In genomic region chr7:139521439-139521838, GRCh38 we compare ENCODE assay signal across 1 cellular context.
TF ChIP-seq lines count a peak whose summit lies in the region.

No MANE protein-coding gene starts in this region.

TF ChIP-seq in H1, 55 proteins besides CTCF, POLR2A, EP300 and RAD21:
- TF ChIP-seq SIN3A (conservative IDR thresholded peaks at IDR 0.05 in 1 of 2, IDR thresholded peaks at IDR 0.05 in 1 of 2; ENCODE audit: low read depth in 1 of 2, low read length in 2 of 2) (no peak), E2F6 (IDR thresholded peaks at IDR 0.05) (no peak), GTF2F1 (IDR thresholded peaks at IDR 0.05; ENCODE audit: borderline replicate concordance, low read depth, low read length) (no peak), SIX5 (IDR thresholded peaks at IDR 0.05; ENCODE audit: low read depth, low read length) (no peak), RFX5 (IDR thresholded peaks at IDR 0.05; ENCODE audit: borderline replicate concordance, low read depth, low read length) (no peak), TAF1 (IDR thresholded peaks at IDR 0.05; ENCODE audit: low read depth, low read length) (no peak), MAX (IDR thresholded peaks at IDR 0.05) (no peak), BCL11A (IDR thresholded peaks at IDR 0.05; ENCODE audit: low read depth in 2 of 2, low read length in 2 of 2) (no peak), CEBPB (IDR thresholded peaks at IDR 0.05; ENCODE audit: low read depth, low read length) (no peak), GABPA (IDR thresholded peaks at IDR 0.05; ENCODE audit: borderline replicate concordance, insufficient read depth, low read length) (no peak), POU5F1 (IDR thresholded peaks at IDR 0.05; ENCODE audit: low read depth, low read length) (no peak), SAP30 (IDR thresholded peaks at IDR 0.05; ENCODE audit: insufficient read depth, insufficient replicate concordance, low read length) (no peak), HDAC2 (IDR thresholded peaks at IDR 0.05; ENCODE audit: borderline replicate concordance in 1 of 2, low read depth in 2 of 2, low read length in 2 of 2) (no peak), KDM4A (IDR thresholded peaks at IDR 0.05; ENCODE audit: low read depth, low read length, severe bottlenecking) (no peak), KDM5A (IDR thresholded peaks at IDR 0.05; ENCODE audit: low read length) (no peak), RXRA (IDR thresholded peaks at IDR 0.05; ENCODE audit: insufficient read depth, low read depth, low read length) (no peak), JUN (IDR thresholded peaks at IDR 0.05; ENCODE audit: low read depth, low read length) (no peak)
- TF ChIP-seq, protein P1, sequence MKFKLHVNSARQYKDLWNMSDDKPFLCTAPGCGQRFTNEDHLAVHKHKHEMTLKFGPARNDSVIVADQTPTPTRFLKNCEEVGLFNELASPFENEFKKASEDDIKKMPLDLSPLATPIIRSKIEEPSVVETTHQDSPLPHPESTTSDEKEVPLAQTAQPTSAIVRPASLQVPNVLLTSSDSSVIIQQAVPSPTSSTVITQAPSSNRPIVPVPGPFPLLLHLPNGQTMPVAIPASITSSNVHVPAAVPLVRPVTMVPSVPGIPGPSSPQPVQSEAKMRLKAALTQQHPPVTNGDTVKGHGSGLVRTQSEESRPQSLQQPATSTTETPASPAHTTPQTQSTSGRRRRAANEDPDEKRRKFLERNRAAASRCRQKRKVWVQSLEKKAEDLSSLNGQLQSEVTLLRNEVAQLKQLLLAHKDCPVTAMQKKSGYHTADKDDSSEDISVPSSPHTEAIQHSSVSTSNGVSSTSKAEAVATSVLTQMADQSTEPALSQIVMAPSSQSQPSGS (IDR thresholded peaks at IDR 0.05; ENCODE audit: low read length): no peak
